In the genomic region with DNA sequence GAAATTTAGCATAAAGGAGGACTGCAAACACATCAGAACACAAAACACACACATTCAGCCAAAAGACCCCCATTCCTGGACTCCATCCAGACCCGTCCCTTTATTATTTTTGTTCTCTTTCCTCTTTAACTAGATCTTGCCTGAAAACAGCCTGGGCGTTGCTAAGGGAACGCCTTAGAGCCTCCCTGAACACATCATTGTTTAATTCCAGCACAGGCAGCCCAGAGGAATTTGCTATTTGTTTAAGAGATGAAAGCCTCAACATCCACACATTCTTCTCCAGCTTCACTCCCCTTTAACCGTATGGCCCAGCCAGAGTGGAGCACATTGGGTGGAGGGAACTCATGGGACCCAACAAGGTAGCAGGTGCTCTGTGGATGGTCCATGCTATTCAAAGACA, we compare ENCODE assay signal across 20 cellular contexts. TPM values are rescaled to one million over a fixed set of nuclear protein-coding genes. Genes with fewer than 3 reads are reported as not detected.
DNase-seq lines count a peak whose midpoint lies in the region; ATAC-seq and TF ChIP-seq lines count a peak whose summit lies in the region.
"Had no signal": no experiment of that assay in that cellular context is flagged by ENCODE, and none has a peak within 500 bp of the region (broad histone marks: within the 10 kb centered on the region; RNA-seq: fewer than 3 reads in every experiment).

No MANE protein-coding gene starts in this region.

- no peak overlapping the region for H3K4me3 ChIP-seq in fibroblast of pulmonary artery (replicated peaks; ENCODE audit: low read depth, low read length)
- H3K4me3 ChIP-seq in WERI-Rb-1 (ENCODE audit: low read depth, low read length): no peak overlapping the region
- H3K4me3 ChIP-seq: uterus had no signal

- DNase-seq in activated naive CD4-positive, alpha-beta T cell treated with anti-CD3 and anti-CD28 coated beads for 36 hours: no peak
- no peak for DNase-seq in activated naive CD4-positive, alpha-beta T cell (lab: John Stamatoyannopoulos, UW)
- peak; percentile 41 for DNase-seq in fibroblast of pulmonary artery (ENCODE audit: low read depth)
- peak; percentile 9 for DNase-seq in renal cortical epithelial cell (ENCODE audit: low read depth)
- no peak for DNase-seq in WERI-Rb-1
- DNase-seq: activated CD4-positive, alpha-beta T cell treated with anti-CD3 and anti-CD28 coated beads for 36 hours; activated gamma-delta T cell; aorta; COR-L47; left cardiac atrium; NCI-H2081; NCI-H524 treated with DMSO at 0.1 percent for 48 hours; OCI-M1; stimulated activated CD4-positive, alpha-beta T cell treated with anti-CD3 and anti-CD28 coated beads, Interleukin-15, amount 100 ng/mL, for 24 hours; T-helper 9 cell; uterus had no signal

- ATAC-seq in HG02870 (IDR thresholded peaks at IDR 0.05; ENCODE audit: unreplicated experiment) (no peak), HG02610 (IDR thresholded peaks at IDR 0.05; ENCODE audit: unreplicated experiment) (no peak)
- ATAC-seq: activated CD4-positive, alpha-beta T cell treated with anti-CD3 and anti-CD28 coated beads for 36 hours had no signal

- H3K4me3 Mint-ChIP-seq in activated naive CD4-positive, alpha-beta T cell treated with anti-CD3 and anti-CD28 coated beads for 36 hours: no peak overlapping the region
- H3K4me3 Mint-ChIP-seq: activated CD4-positive, alpha-beta T cell treated with anti-CD3 and anti-CD28 coated beads for 36 hours; IgD-negative memory B cell had no signal

- H3K27ac Mint-ChIP-seq in activated naive CD4-positive, alpha-beta T cell treated with anti-CD3 and anti-CD28 coated beads for 36 hours: peak overlapping the region; percentile 32
- H3K27ac Mint-ChIP-seq: activated CD4-positive, alpha-beta T cell treated with anti-CD3 and anti-CD28 coated beads for 36 hours; IgD-negative memory B cell had no signal

- TF ChIP-seq CTCF in fibroblast of pulmonary artery (IDR thresholded peaks at IDR 0.05; ENCODE audit: low read length, missing control alignments) (no peak), WERI-Rb-1 (IDR thresholded peaks at IDR 0.05; ENCODE audit: low read depth, low read length) (no peak)

- no peaks in the 10 kb centered on the region for H3K27me3 ChIP-seq in WERI-Rb-1 (ENCODE audit: insufficient read depth, low read depth, severe bottlenecking)
- H3K27me3 ChIP-seq: uterus had no signal

- CTCF ChIA-PET in activated naive CD4-positive, alpha-beta T cell treated with anti-CD3 and anti-CD28 coated beads for 36 hours (lab: Charles Lee): interaction anchor here (0.9 kb wide), 1 partner anchor 55 kb away, joined by 3 read pairs; no protein-coding TSS in a partner anchor

- no peaks in the 10 kb centered on the region for H3K27me3 Mint-ChIP-seq in activated naive CD4-positive, alpha-beta T cell treated with anti-CD3 and anti-CD28 coated beads for 36 hours (ENCODE audit: low read depth)

- no peaks in the 10 kb centered on the region for H3K36me3 Mint-ChIP-seq in activated naive CD4-positive, alpha-beta T cell treated with anti-CD3 and anti-CD28 coated beads for 36 hours (ENCODE audit: low read depth)
- H3K36me3 Mint-ChIP-seq: IgD-negative memory B cell had no signal

- no peaks in the 10 kb centered on the region for H3K4me1 Mint-ChIP-seq in activated naive CD4-positive, alpha-beta T cell treated with anti-CD3 and anti-CD28 coated beads for 36 hours (ENCODE audit: low read depth)
- H3K4me1 Mint-ChIP-seq: activated CD4-positive, alpha-beta T cell treated with anti-CD3 and anti-CD28 coated beads for 36 hours; IgD-negative memory B cell had no signal

- H3K27ac ChIP-seq in angular gyrus (ENCODE audit: low read depth, low read length) (peak overlapping the region; percentile 55), WERI-Rb-1 (no peak overlapping the region)
- H3K27ac ChIP-seq: uterus had no signal

- H3K36me3 ChIP-seq in WERI-Rb-1: no peaks in the 10 kb centered on the region
- H3K36me3 ChIP-seq: uterus had no signal

- no peaks in the 10 kb centered on the region for H3K9me3 Mint-ChIP-seq in activated naive CD4-positive, alpha-beta T cell treated with anti-CD3 and anti-CD28 coated beads for 36 hours
- H3K9me3 Mint-ChIP-seq: IgD-negative memory B cell had no signal

- H3K9me3 ChIP-seq in WERI-Rb-1 (ENCODE audit: severe bottlenecking): no peaks in the 10 kb centered on the region
- H3K9me3 ChIP-seq: uterus had no signal

- intact Hi-C loops in activated naive CD4-positive, alpha-beta T cell treated with anti-CD3 and anti-CD28 coated beads for 36 hours (cut with micrococcal nuclease): no loop called here

RNA-seq across cellular contexts. Expression of a gene that starts 44.1 kb away (rescaled TPM):
- 1 to 10 TPM in 1 of 2 experiments, under 1 TPM in 1; 0.98 to 1.8 TPM for total RNA-seq in activated naive CD4-positive, alpha-beta T cell treated with anti-CD3 and anti-CD28 coated beads for 36 hours
- total RNA-seq in renal cortical epithelial cell: 0.65 and 1.9 TPM in 2 replicates

Comparison
In these comparisons a context has a peak if more than half of its experiments do, and no peak if none do; other contexts are left out.
1. DNase-seq: peak in fibroblast of pulmonary artery (single experiment) and renal cortical epithelial cell (single experiment); none in activated naive CD4-positive, alpha-beta T cell treated with anti-CD3 and anti-CD28 coated beads for 36 hours (single experiment), activated naive CD4-positive, alpha-beta T cell (0 of 4) and WERI-Rb-1 (single experiment).